In genomic region chr4:122309988-122310626, GRCh38 we compare ENCODE assay signal across 10 cellular contexts.
DNase-seq lines count a peak whose midpoint lies in the region; ATAC-seq and TF ChIP-seq lines count a peak whose summit lies in the region.
"Had no signal": no experiment of that assay in that cellular context is flagged by ENCODE, and none has a peak within 500 bp of the region (broad histone marks: within the 10 kb centered on the region; RNA-seq: fewer than 3 reads in every experiment).

No MANE protein-coding gene starts in this region.

- TF ChIP-seq CTCF in astrocyte of the spinal cord (IDR thresholded peaks at IDR 0.05; ENCODE audit: low read depth, low read length): peak; percentile 47

- H3K27me3 Mint-ChIP-seq in T-cell: no peaks in the 10 kb centered on the region
- H3K27me3 Mint-ChIP-seq: activated naive CD8-positive, alpha-beta T cell treated with anti-CD3 and anti-CD28 coated beads, Interleukin-2, amount 10 ng/mL, durations not matched to agents 7 days and 5 days; naive B cell had no signal

- no peak overlapping the region for H3K27ac Mint-ChIP-seq in T-cell
- H3K27ac Mint-ChIP-seq: activated naive CD8-positive, alpha-beta T cell treated with anti-CD3 and anti-CD28 coated beads, Interleukin-2, amount 10 ng/mL, durations not matched to agents 7 days and 5 days had no signal

- CTCF ChIA-PET in T-cell (lab: Charles Lee): interaction anchor here in 1 of 2 donors (1.1 to 2.7 kb wide), 2 partner anchors 268 kb away, joined by 4 to 18 read pairs; no protein-coding TSS in a partner anchor

- peaks cover 0 to 2% (median 0%) of the 10 kb centered on the region in 3 donors for H3K4me1 Mint-ChIP-seq in T-cell
- H3K4me1 Mint-ChIP-seq: activated naive CD8-positive, alpha-beta T cell treated with anti-CD3 and anti-CD28 coated beads, Interleukin-2, amount 10 ng/mL, durations not matched to agents 7 days and 5 days; naive B cell had no signal

- peak; percentile 3 for DNase-seq in DMS53 treated with DMSO at 0.1 percent for 48 hours (lab: John Stamatoyannopoulos, UW; ENCODE audit: unreplicated experiment)
- peak; percentile 13 for DNase-seq in LHCN-M2 (ENCODE audit: low read depth)
- peak; percentile 13 for DNase-seq in astrocyte of the spinal cord (ENCODE audit: low read depth, low spot score)
- DNase-seq in midbrain (lab: John Stamatoyannopoulos, UW): peak; percentile 17
- no peak for DNase-seq in NK-92 (lab: John Stamatoyannopoulos, UW; ENCODE audit: unreplicated experiment)
- DNase-seq in T-cell: no peak
- no peak for DNase-seq in GDM1 (lab: John Stamatoyannopoulos, UW)
- DNase-seq: activated naive CD8-positive, alpha-beta T cell treated with anti-CD3 and anti-CD28 coated beads, Interleukin-2, amount 10 ng/mL, durations not matched to agents 7 days and 5 days; naive B cell had no signal

- POLR2A ChIA-PET in T-cell (lab: Charles Lee): interaction anchor here in 1 of 2 donors (0.7 kb wide), 1 partner anchor 268 kb away, joined by 3 read pairs; no protein-coding TSS in a partner anchor

- H3K36me3 Mint-ChIP-seq in T-cell: peaks cover 41% of the 10 kb centered on the region

- H3K4me3 Mint-ChIP-seq in T-cell: no peak overlapping the region
- H3K4me3 Mint-ChIP-seq: activated naive CD8-positive, alpha-beta T cell treated with anti-CD3 and anti-CD28 coated beads, Interleukin-2, amount 10 ng/mL, durations not matched to agents 7 days and 5 days; naive B cell had no signal

- in situ Hi-C loops in astrocyte of the spinal cord (cut with HindIII; ENCODE audit: low sequenced_read_pairs): no loop called here

- ATAC-seq in T-cell (replicated peaks in 1 of 4) (no peak), HG03520 (IDR thresholded peaks at IDR 0.05; ENCODE audit: unreplicated experiment) (no peak)

- no peaks in the 10 kb centered on the region for H3K9me3 Mint-ChIP-seq in T-cell
- H3K9me3 Mint-ChIP-seq: activated naive CD8-positive, alpha-beta T cell treated with anti-CD3 and anti-CD28 coated beads, Interleukin-2, amount 10 ng/mL, durations not matched to agents 7 days and 5 days; naive B cell had no signal

- no peak overlapping the region for H3K4me3 ChIP-seq in astrocyte of the spinal cord (ENCODE audit: low read depth, low read length)

Comparison
In these comparisons a context has a peak if more than half of its experiments do, and no peak if none do; other contexts are left out.
1. DNase-seq: peak in DMS53 treated with DMSO at 0.1 percent for 48 hours (single experiment), LHCN-M2 (single experiment), astrocyte of the spinal cord (single experiment) and midbrain (single experiment); none in NK-92 (single experiment), T-cell (0 of 34) and GDM1 (single experiment).